ENCODE assay signal across 6 cellular contexts in the genomic region with DNA sequence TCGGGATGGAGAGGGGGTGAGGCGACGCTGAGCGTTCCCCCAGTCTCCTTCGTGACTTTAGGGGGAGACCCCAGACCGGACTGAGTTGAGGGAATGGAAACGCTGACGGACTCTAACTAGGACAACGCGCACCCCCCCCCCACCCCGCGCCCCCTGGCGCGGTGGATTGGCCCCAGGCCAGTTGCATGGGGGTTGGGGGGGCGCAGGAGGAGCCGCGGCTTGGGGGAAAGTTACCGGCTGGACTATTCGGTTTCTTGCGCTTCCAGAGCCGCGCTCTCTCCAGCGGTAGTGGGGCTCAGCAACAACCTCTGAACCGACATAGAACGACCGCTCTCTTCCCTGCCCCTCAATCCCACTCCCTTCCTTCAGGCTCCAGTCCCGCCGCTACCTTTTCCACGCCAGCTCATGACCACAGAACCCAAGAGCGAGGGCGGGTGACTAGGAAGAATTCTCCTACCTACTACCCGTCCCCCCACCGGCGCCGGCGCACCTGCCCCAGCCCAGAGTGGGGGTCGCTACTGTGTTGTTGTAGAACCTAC. TPM values are rescaled to one million over a fixed set of nuclear protein-coding genes. Genes with fewer than 3 reads are reported as not detected.
DNase-seq lines count a peak whose midpoint lies in the region; ATAC-seq and TF ChIP-seq lines count a peak whose summit lies in the region.

No MANE protein-coding gene starts in this region.

- H3K27ac ChIP-seq in DOHH2 (ENCODE audit: low read depth, low read length): peak overlapping the region; percentile 68
- peak overlapping the region; percentile 97 to 99 (median 98) for H3K27ac ChIP-seq in esophagus muscularis mucosa (replicated peaks in 1 of 4)

- no peaks in the 10 kb centered on the region for H3K9me2 ChIP-seq in DOHH2 (replicated peaks; ENCODE audit: control insufficient read depth, low read length)

- H3K4me1 ChIP-seq in DOHH2 (ENCODE audit: control insufficient read depth, low read length) (peaks cover 74% of the 10 kb centered on the region), NT2/D1 (ENCODE audit: insufficient read depth, insufficient read length) (peaks cover 14% of the 10 kb centered on the region), esophagus muscularis mucosa (peaks cover 57 to 75% (median 69%) of the 10 kb centered on the region in 4 donors)

- TF ChIP-seq POLR2A in esophagus muscularis mucosa (IDR thresholded peaks at IDR 0.05; ENCODE audit: low read depth): no peak

- H3K27me3 ChIP-seq in DOHH2 (ENCODE audit: control insufficient read depth, low read length) (no peaks in the 10 kb centered on the region), NT2/D1 (ENCODE audit: insufficient read depth, insufficient read length) (no peaks in the 10 kb centered on the region), esophagus muscularis mucosa (no peaks in the 10 kb centered on the region)

- WGBS in esophagus muscularis mucosa: 2% methylated on average over 28 of the region's 37 CpGs

- peak overlapping the region; percentile 71 for H3K9ac ChIP-seq in NT2/D1 (ENCODE audit: insufficient read length, low read depth)

- peak overlapping the region; percentile 93 for H3K4me2 ChIP-seq in DOHH2 (ENCODE audit: low read length)

- intact Hi-C loops in esophagus muscularis mucosa (cut with DNase I): no loop called here

- H3K36me3 ChIP-seq in DOHH2 (ENCODE audit: control insufficient read depth, low read length) (no peaks in the 10 kb centered on the region), NT2/D1 (ENCODE audit: insufficient read depth, insufficient read length, low read length) (no peaks in the 10 kb centered on the region), esophagus muscularis mucosa (no peaks in the 10 kb centered on the region)

- no peaks in the 10 kb centered on the region for H3K9me3 ChIP-seq in DOHH2 (ENCODE audit: control insufficient read depth, insufficient read depth, low read length)
- no peaks in the 10 kb centered on the region for H3K9me3 ChIP-seq in NT2/D1 (ENCODE audit: insufficient read depth, low read length)
- no peaks in the 10 kb centered on the region for H3K9me3 ChIP-seq in esophagus muscularis mucosa

- peaks cover 31% of the 10 kb centered on the region for H3F3A ChIP-seq in DOHH2 (ENCODE audit: control insufficient read depth, insufficient read depth)

- H3K79me2 ChIP-seq in DOHH2 (ENCODE audit: control insufficient read depth, low read length): peaks cover 28% of the 10 kb centered on the region

- DNase-seq in NT2/D1 (ENCODE audit: low read depth, low spot score) (no peak), esophagus muscularis mucosa (ENCODE audit: extremely low spot score) (no peak)
- DNase-seq in stimulated activated CD8-positive, alpha-beta memory T cell treated with anti-CD3 and anti-CD28 coated beads, Interleukin-4, amount 100 ng/mL, for 48 hours: peak; percentile 55

- TF ChIP-seq EP300 in esophagus muscularis mucosa (IDR thresholded peaks at IDR 0.05): no peak

- TF ChIP-seq CTCF in DOHH2 (IDR thresholded peaks at IDR 0.05; ENCODE audit: low read depth, low read length, poor library complexity, severe bottlenecking): no peak
- no peak for TF ChIP-seq CTCF in esophagus muscularis mucosa (IDR thresholded peaks at IDR 0.05)

- H4K20me1 ChIP-seq in DOHH2 (ENCODE audit: control insufficient read depth, insufficient read depth, low read depth, low read length): no peaks in the 10 kb centered on the region

- H3K4me3 ChIP-seq in DOHH2 (ENCODE audit: low read length): peak overlapping the region; percentile 93
- peak overlapping the region; percentile 55 for H3K4me3 ChIP-seq in NT2/D1 (ENCODE audit: insufficient read length, low read depth)
- peak overlapping the region; percentile 80 to 97 (median 92) for H3K4me3 ChIP-seq in esophagus muscularis mucosa

- no peak for ATAC-seq in HG02870 (IDR thresholded peaks at IDR 0.05; ENCODE audit: unreplicated experiment)
- ATAC-seq in HG02981 (IDR thresholded peaks at IDR 0.05; ENCODE audit: unreplicated experiment): no peak

RNA-seq across cellular contexts. Expression of a gene that starts 0.7 kb away (rescaled TPM):
- 10 to 100 TPM; 50.0 to 68.9 (median 55.8) TPM for total RNA-seq in esophagus muscularis mucosa

RNA-seq across cellular contexts. Expression of a gene that starts 9.9 kb away (rescaled TPM):
- total RNA-seq in esophagus muscularis mucosa: not detected

RNA-seq across cellular contexts. Expression of a gene that starts 20.2 kb away (rescaled TPM):
- 10 to 100 TPM; 19.5 to 29.6 (median 23.0) TPM for total RNA-seq in esophagus muscularis mucosa

RNA-seq across cellular contexts. Expression of a gene that starts 28.8 kb away (rescaled TPM):
- total RNA-seq in esophagus muscularis mucosa: 10 to 100 TPM; 11.6 to 21.5 (median 18.8) TPM

RNA-seq across cellular contexts. Expression of a gene that starts 30.3 kb away (rescaled TPM):
- under 1 TPM in 2 of 4 donors, not detected in 2; 0.11 to 0.19 TPM for total RNA-seq in esophagus muscularis mucosa
